12 cellular contexts compared by ENCODE assay signal in genomic region chr18:9867454-9867732, GRCh38. TPM values are rescaled to one million over a fixed set of nuclear protein-coding genes. Genes with fewer than 3 reads are reported as not detected.
DNase-seq lines count a peak whose midpoint lies in the region; ATAC-seq and TF ChIP-seq lines count a peak whose summit lies in the region.
"Had no signal": no experiment of that assay in that cellular context is flagged by ENCODE, and none has a peak within 500 bp of the region (broad histone marks: within the 10 kb centered on the region; RNA-seq: fewer than 3 reads in every experiment).

No MANE protein-coding gene starts in this region.

- no peak overlapping the region for H2AFZ ChIP-seq in smooth muscle cell (ENCODE audit: low read depth)

- no peak for TF ChIP-seq CTCF in smooth muscle cell (IDR thresholded peaks at IDR 0.05; ENCODE audit: borderline replicate concordance, insufficient read depth, poor library complexity, severe bottlenecking)

- H3K36me3 ChIP-seq in esophagus (ENCODE audit: control insufficient read depth in 2 of 2, insufficient read depth in 2 of 2, low read length in 1 of 2) (no peaks in the 10 kb centered on the region), smooth muscle cell (ENCODE audit: low read depth) (no peaks in the 10 kb centered on the region)

- peaks cover 26% of the 10 kb centered on the region for H3F3A ChIP-seq in smooth muscle cell (ENCODE audit: low read depth)

- H3K4me3 ChIP-seq in esophagus (ENCODE audit: low read depth in 1 of 2, low read length in 2 of 2): no peak overlapping the region
- no peak overlapping the region for H3K4me3 ChIP-seq in smooth muscle cell

- no peaks in the 10 kb centered on the region for H3K79me2 ChIP-seq in smooth muscle cell (ENCODE audit: low read depth)

- no peaks in the 10 kb centered on the region for H4K20me1 ChIP-seq in smooth muscle cell (ENCODE audit: low read depth)

- WGBS in esophagus, 2 donors: 64 to 77% methylated on average over 2 of the region's 2 CpGs
- 78% methylated on average over 2 of the region's 2 CpGs for WGBS in smooth muscle cell (ENCODE audit: low lambda C conversion rate)

- H3K4me2 ChIP-seq in smooth muscle cell: peak overlapping the region; percentile 15

- DNase-seq in NCI-H2029 (lab: John Stamatoyannopoulos, UW) (peak; percentile 1), NCI-H2029 treated with DMSO at 0.1 percent for 48 hours (lab: John Stamatoyannopoulos, UW) (no peak), smooth muscle cell (lab: John Stamatoyannopoulos, UW; ENCODE audit: unreplicated experiment) (no peak), middle frontal gyrus (ENCODE audit: extremely low spot score, low spot score) (no peak)
- no peak for DNase-seq in stimulated activated CD8-positive, alpha-beta memory T cell treated with anti-CD3 and anti-CD28 coated beads, Interleukin-4, amount 100 ng/mL, for 48 hours
- DNase-seq: CD8-positive, alpha-beta T cell; COR-L47; DMS153; GF-D8 had no signal

- H3K9me3 ChIP-seq in esophagus (ENCODE audit: control insufficient read depth in 2 of 2, insufficient read depth in 1 of 2, low read depth in 1 of 2, low read length in 1 of 2) (peaks cover 0 to 4% of the 10 kb centered on the region in 2 donors), smooth muscle cell (replicated peaks; ENCODE audit: low read depth) (no peaks in the 10 kb centered on the region)

- H3K27me3 ChIP-seq in esophagus (ENCODE audit: control insufficient read depth in 1 of 2, insufficient read depth in 2 of 2, low read length in 2 of 2) (no peaks in the 10 kb centered on the region), smooth muscle cell (ENCODE audit: low read depth) (no peaks in the 10 kb centered on the region)

- H3K27ac ChIP-seq in esophagus (ENCODE audit: low read depth in 2 of 2, low read length in 1 of 2): peak overlapping the region; percentile 64 to 73
- H3K27ac ChIP-seq in smooth muscle cell (ENCODE audit: low read depth): peak overlapping the region; percentile 61
- H3K27ac ChIP-seq: 22Rv1 had no signal

- ATAC-seq in HG03432 (IDR thresholded peaks at IDR 0.05; ENCODE audit: unreplicated experiment): no peak
- ATAC-seq: CD8-positive, alpha-beta T cell had no signal

- H3K4me1 ChIP-seq in esophagus (ENCODE audit: control insufficient read depth in 2 of 2, insufficient read depth in 2 of 2, low read length in 1 of 2) (peaks cover 0 to 2% of the 10 kb centered on the region in 2 donors), smooth muscle cell (ENCODE audit: low read depth) (peaks cover 17% of the 10 kb centered on the region)

- H3K9ac ChIP-seq in smooth muscle cell (ENCODE audit: low read depth): no peak overlapping the region

RNA-seq across cellular contexts. Expression of gene TXNDC2, which starts 18.4 kb away (rescaled TPM):
- polyA plus RNA-seq in esophagus (under 1 TPM in 1 of 2 donors, not detected in 1; 0.06 TPM), smooth muscle cell (1.1 TPM in 1 of 2 replicates, not detected in the other)
- total RNA-seq in smooth muscle cell: 0.58 and 0.94 TPM in 2 replicates
- total RNA-seq: CD8-positive, alpha-beta T cell had no signal

RNA-seq across cellular contexts. Expression of gene VAPA, which starts 46.4 kb away (rescaled TPM):
- polyA plus RNA-seq in esophagus (100 to 1,000 TPM; 127 to 189 TPM), smooth muscle cell (315 and 334 TPM in 2 replicates)
- 350 and 386 TPM in 2 replicates for total RNA-seq in smooth muscle cell
